In the genomic region with DNA sequence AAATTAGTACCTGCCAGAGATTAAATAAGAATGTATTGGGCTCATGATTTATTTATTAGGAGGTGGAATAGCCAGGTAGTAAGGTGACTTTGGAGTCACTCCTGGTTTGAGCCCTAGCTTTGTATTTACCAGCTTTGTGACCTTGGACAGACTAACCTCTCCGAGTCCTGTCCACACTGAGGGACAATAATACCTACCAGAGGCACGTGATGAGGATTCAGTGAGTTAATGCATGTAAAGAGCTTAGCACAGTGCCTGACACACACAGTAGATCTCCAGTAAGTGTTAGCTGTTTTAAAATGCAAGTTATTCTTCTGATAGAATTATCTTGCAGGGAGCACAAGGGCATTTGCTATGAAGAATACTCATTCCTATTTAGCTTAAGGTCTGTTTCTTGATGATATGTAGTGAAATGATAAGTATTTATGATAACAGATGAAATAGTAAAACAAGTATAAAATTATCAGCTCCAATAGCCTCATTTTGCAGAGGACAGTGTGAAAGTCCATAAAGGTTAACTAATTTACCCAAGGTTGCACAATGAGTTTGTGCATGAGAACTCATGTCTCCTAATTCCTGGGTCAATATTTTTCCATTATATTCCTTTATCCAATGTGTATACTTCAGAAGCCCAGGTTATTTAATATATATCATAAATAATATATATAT, we compare ENCODE assay signal across 1 cellular context.
TF ChIP-seq lines count a peak whose summit lies in the region.

No MANE protein-coding gene starts in this region.

TF ChIP-seq in HepG2, 621 proteins besides CTCF, POLR2A, EP300 and RAD21 (continued from another document):
- TF ChIP-seq, protein P1, sequence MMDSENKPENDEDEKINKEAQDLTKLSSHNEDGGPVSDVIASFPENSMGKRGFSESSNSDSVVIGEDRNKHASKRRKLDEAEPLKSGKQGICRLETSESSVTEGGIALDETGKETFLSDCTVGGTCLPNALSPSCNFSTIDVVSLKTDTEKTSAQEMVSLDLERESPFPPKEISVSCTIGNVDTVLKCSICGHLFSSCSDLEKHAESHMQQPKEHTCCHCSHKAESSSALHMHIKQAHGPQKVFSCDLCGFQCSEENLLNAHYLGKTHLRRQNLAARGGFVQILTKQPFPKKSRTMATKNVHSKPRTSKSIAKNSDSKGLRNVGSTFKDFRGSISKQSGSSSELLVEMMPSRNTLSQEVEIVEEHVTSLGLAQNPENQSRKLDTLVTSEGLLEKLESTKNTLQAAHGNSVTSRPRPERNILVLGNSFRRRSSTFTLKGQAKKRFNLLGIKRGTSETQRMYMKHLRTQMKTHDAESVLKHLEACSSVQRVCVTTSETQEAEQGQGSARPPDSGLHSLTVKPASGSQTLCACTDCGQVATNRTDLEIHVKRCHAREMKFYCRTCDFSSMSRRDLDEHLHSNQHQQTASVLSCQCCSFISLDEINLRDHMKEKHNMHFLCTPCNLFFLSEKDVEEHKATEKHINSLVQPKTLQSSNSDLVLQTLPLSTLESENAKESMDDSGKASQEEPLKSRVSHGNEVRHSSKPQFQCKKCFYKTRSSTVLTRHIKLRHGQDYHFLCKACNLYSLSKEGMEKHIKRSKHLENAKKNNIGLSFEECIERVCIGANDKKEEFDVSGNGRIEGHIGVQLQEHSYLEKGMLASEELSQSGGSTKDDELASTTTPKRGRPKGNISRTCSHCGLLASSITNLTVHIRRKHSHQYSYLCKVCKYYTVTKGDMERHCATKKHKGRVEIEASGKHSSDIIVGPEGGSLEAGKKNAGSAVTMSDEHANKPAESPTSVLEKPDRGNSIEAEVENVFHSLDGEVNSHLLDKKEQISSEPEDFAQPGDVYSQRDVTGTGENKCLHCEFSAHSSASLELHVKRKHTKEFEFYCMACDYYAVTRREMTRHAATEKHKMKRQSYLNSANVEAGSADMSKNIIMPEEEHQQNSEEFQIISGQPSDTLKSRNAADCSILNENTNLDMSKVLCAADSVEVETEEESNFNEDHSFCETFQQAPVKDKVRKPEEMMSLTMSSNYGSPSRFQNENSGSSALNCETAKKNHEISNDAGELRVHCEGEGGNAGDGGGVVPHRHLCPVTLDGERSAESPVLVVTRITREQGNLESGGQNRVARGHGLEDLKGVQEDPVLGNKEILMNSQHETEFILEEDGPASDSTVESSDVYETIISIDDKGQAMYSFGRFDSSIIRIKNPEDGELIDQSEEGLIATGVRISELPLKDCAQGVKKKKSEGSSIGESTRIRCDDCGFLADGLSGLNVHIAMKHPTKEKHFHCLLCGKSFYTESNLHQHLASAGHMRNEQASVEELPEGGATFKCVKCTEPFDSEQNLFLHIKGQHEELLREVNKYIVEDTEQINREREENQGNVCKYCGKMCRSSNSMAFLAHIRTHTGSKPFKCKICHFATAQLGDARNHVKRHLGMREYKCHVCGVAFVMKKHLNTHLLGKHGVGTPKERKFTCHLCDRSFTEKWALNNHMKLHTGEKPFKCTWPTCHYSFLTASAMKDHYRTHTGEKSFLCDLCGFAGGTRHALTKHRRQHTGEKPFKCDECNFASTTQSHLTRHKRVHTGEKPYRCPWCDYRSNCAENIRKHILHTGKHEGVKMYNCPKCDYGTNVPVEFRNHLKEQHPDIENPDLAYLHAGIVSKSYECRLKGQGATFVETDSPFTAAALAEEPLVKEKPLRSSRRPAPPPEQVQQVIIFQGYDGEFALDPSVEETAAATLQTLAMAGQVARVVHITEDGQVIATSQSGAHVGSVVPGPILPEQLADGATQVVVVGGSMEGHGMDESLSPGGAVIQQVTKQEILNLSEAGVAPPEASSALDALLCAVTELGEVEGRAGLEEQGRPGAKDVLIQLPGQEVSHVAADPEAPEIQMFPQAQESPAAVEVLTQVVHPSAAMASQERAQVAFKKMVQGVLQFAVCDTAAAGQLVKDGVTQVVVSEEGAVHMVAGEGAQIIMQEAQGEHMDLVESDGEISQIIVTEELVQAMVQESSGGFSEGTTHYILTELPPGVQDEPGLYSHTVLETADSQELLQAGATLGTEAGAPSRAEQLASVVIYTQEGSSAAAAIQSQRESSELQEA (CRISPR knock-in tag; IDR thresholded peaks at IDR 0.05; ENCODE audit: not compliant biosample characterization): no peak
- TF ChIP-seq KDM1A (CRISPR knock-in tag; IDR thresholded peaks at IDR 0.05) (peak; percentile 14; the same call in 1 of the 2 replicates), ZNF24 (IDR thresholded peaks at IDR 0.05) (peak; percentile 92), RCOR2 (CRISPR knock-in tag; IDR thresholded peaks at IDR 0.05) (peak; percentile 78; the same call in 1 of the 2 replicates), ZNF326 (CRISPR knock-in tag; IDR thresholded peaks at IDR 0.05; ENCODE audit: borderline replicate concordance) (no peak), ZNF7 (CRISPR knock-in tag; IDR thresholded peaks at IDR 0.05) (no peak), FOXM1 (CRISPR knock-in tag; IDR thresholded peaks at IDR 0.05) (no peak), ZNF569 (CRISPR knock-in tag; IDR thresholded peaks at IDR 0.05; ENCODE audit: borderline replicate concordance) (no peak), MED1 (CRISPR knock-in tag; IDR thresholded peaks at IDR 0.05) (peak; percentile 64), GZF1 (CRISPR knock-in tag; IDR thresholded peaks at IDR 0.05) (no peak), ZNF652 (CRISPR knock-in tag; IDR thresholded peaks at IDR 0.05; ENCODE audit: borderline replicate concordance, low read depth) (no peak; the same call in 1 of the 2 replicates), MAF1 (CRISPR knock-in tag; IDR thresholded peaks at IDR 0.05; ENCODE audit: borderline replicate concordance) (no peak), SP140L (CRISPR knock-in tag; IDR thresholded peaks at IDR 0.05; ENCODE audit: borderline replicate concordance) (no peak), NBN (conservative IDR thresholded peaks at IDR 0.05) (no peak), ZKSCAN5 (CRISPR knock-in tag; IDR thresholded peaks at IDR 0.05) (no peak), SAP130 (CRISPR knock-in tag; IDR thresholded peaks at IDR 0.05; ENCODE audit: low read depth) (peak; percentile 46), NFKBIZ (CRISPR knock-in tag; IDR thresholded peaks at IDR 0.05) (no peak), ZMYM4 (CRISPR knock-in tag; IDR thresholded peaks at IDR 0.05) (peak; percentile 90), HDAC1 (CRISPR knock-in tag; IDR thresholded peaks at IDR 0.05) (peak; percentile 50; the same call in 1 of the 2 replicates), PRPF4 (IDR thresholded peaks at IDR 0.05; ENCODE audit: low read depth, low read length, poor library complexity, severe bottlenecking) (no peak), NFRKB (IDR thresholded peaks at IDR 0.05) (no peak), TMF1 (CRISPR knock-in tag; IDR thresholded peaks at IDR 0.05; ENCODE audit: low read depth) (no peak)
- TF ChIP-seq, protein P2, sequence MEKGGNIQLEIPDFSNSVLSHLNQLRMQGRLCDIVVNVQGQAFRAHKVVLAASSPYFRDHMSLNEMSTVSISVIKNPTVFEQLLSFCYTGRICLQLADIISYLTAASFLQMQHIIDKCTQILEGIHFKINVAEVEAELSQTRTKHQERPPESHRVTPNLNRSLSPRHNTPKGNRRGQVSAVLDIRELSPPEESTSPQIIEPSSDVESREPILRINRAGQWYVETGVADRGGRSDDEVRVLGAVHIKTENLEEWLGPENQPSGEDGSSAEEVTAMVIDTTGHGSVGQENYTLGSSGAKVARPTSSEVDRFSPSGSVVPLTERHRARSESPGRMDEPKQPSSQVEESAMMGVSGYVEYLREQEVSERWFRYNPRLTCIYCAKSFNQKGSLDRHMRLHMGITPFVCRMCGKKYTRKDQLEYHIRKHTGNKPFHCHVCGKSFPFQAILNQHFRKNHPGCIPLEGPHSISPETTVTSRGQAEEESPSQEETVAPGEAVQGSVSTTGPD (CRISPR knock-in tag; IDR thresholded peaks at IDR 0.05): 0 out of 2 replicates have a peak, but pooled peaks have one; percentile 22
- TF ChIP-seq, protein P3, sequence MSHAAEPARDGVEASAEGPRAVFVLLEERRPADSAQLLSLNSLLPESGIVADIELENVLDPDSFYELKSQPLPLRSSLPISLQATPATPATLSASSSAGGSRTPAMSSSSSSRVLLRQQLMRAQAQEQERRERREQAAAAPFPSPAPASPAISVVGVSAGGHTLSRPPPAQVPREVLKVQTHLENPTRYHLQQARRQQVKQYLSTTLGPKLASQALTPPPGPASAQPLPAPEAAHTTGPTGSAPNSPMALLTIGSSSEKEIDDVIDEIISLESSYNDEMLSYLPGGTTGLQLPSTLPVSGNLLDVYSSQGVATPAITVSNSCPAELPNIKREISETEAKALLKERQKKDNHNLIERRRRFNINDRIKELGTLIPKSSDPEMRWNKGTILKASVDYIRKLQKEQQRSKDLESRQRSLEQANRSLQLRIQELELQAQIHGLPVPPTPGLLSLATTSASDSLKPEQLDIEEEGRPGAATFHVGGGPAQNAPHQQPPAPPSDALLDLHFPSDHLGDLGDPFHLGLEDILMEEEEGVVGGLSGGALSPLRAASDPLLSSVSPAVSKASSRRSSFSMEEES (CRISPR knock-in tag; IDR thresholded peaks at IDR 0.05): peak; percentile 86
